In the genomic region with DNA sequence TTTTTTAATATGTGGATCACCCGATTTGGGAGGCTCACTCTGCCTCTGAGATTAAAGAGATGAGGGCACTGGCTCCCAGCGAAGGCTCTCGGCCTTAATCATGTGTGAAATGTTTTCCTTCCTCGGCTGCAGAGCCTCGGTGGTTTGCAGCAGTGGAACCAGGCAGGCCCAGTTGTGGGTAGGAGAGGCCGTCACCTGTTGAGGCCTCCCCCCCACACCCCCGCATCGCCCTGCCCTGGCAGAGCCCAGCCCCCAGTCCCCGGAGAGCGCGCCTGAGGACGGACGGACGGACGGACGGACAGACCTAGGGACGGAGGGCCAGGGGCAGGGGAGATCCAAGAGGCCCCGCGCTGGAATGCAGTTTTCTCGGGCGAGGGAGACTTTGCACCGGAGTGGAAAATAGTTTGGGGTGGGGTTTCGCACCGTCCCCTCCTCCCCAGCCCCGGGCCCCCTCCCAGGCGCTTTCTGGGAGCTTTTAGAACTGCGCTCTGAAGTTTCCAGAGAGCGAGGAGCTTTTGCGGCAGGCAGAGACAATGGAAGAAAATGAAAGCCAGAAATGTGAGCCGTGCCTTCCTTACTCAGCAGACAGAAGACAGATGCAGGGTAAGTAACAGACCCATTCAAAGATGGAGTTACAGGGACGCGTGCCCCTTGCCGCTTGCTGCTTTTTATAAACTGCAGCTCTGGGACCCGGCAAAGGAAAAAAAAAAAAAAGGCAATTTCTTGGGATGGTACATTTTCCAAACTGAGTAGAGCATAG, we compare ENCODE assay signal across 8 cellular contexts. TPM values are rescaled to one million over a fixed set of nuclear protein-coding genes. Genes with fewer than 3 reads are reported as not detected.
DNase-seq lines count a peak whose midpoint lies in the region; ATAC-seq, FAIRE-seq and TF ChIP-seq lines count a peak whose summit lies in the region.

A gene with protein sequence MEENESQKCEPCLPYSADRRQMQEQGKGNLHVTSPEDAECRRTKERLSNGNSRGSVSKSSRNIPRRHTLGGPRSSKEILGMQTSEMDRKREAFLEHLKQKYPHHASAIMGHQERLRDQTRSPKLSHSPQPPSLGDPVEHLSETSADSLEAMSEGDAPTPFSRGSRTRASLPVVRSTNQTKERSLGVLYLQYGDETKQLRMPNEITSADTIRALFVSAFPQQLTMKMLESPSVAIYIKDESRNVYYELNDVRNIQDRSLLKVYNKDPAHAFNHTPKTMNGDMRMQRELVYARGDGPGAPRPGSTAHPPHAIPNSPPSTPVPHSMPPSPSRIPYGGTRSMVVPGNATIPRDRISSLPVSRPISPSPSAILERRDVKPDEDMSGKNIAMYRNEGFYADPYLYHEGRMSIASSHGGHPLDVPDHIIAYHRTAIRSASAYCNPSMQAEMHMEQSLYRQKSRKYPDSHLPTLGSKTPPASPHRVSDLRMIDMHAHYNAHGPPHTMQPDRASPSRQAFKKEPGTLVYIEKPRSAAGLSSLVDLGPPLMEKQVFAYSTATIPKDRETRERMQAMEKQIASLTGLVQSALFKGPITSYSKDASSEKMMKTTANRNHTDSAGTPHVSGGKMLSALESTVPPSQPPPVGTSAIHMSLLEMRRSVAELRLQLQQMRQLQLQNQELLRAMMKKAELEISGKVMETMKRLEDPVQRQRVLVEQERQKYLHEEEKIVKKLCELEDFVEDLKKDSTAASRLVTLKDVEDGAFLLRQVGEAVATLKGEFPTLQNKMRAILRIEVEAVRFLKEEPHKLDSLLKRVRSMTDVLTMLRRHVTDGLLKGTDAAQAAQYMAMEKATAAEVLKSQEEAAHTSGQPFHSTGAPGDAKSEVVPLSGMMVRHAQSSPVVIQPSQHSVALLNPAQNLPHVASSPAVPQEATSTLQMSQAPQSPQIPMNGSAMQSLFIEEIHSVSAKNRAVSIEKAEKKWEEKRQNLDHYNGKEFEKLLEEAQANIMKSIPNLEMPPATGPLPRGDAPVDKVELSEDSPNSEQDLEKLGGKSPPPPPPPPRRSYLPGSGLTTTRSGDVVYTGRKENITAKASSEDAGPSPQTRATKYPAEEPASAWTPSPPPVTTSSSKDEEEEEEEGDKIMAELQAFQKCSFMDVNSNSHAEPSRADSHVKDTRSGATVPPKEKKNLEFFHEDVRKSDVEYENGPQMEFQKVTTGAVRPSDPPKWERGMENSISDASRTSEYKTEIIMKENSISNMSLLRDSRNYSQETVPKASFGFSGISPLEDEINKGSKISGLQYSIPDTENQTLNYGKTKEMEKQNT (N-terminal part only) (plus strand): TSS at position 478 of the 760 bp plus-strand sequence. CDS start 56 bp downstream, at position 534.

- H4K20me1 ChIP-seq in PC-3 (ENCODE audit: low read length): no peaks in the 10 kb centered on the region

- intact Hi-C loops in PC-3 (cut with micrococcal nuclease): loop anchor here (2.0 to 5.0 kb wide), 2 partner anchors 136 to 308 kb away; no protein-coding TSS in a partner anchor

- H3K9me2 ChIP-seq in PC-3 (replicated peaks; ENCODE audit: low read length): no peaks in the 10 kb centered on the region

- H3K36me3 Mint-ChIP-seq in endodermal cell (ENCODE audit: low read depth): peaks cover 5% of the 10 kb centered on the region

- H3K27me3 ChIP-seq in PC-3 (ENCODE audit: low read length) (no peaks in the 10 kb centered on the region), endodermal cell (ENCODE audit: control insufficient read depth, insufficient read depth, low read length, poor library complexity, severe bottlenecking) (no peaks in the 10 kb centered on the region)

- peak within 1 kb of the TSS; percentile 83 for H3K4me3 Mint-ChIP-seq in endodermal cell

- TF ChIP-seq CTCF in PC-3 (conservative IDR thresholded peaks at IDR 0.05; ENCODE audit: low read depth, low read length) (no peak), endodermal cell (conservative IDR thresholded peaks at IDR 0.05) (no peak)

- DNase-seq in DMS 273 treated with DMSO at 0.1 percent for 48 hours (lab: John Stamatoyannopoulos, UW) (peak; percentile 8), PC-3 (peak; percentile 38), endodermal cell (peak; percentile 89), urothelium cell line (ENCODE audit: low spot score) (peak; percentile 31), NCI-H128 (lab: John Stamatoyannopoulos, UW; ENCODE audit: unreplicated experiment) (no peak), amniotic stem cell (lab: John Stamatoyannopoulos, UW) (no peak)

- H3K4me1 ChIP-seq in PC-3 (ENCODE audit: insufficient read depth, low read length): peaks cover 33% of the 10 kb centered on the region
- peaks cover 11% of the 10 kb centered on the region for H3K4me1 ChIP-seq in endodermal cell (ENCODE audit: control insufficient read depth, insufficient read depth, low read length)
- peaks cover 18% of the 10 kb centered on the region for H3K4me1 ChIP-seq in mesodermal cell (ENCODE audit: control insufficient read depth, insufficient read depth, low read length, poor library complexity, severe bottlenecking)

- H3K27ac Mint-ChIP-seq in endodermal cell: peak within 1 kb of the TSS; percentile 96

- H3K9ac ChIP-seq in PC-3 (ENCODE audit: low read length): peak within 1 kb of the TSS; percentile 93
- H3K9ac ChIP-seq in endodermal cell (ENCODE audit: extremely low read depth, low read length, poor library complexity, severe bottlenecking): peak within 1 kb of the TSS; percentile 81

- CTCF ChIA-PET in PC-3 (lab: Charles Lee): interaction anchor here (0.5 to 0.6 kb wide), 2 partner anchors 11 to 151 kb away, joined by 3 to 7 read pairs; no protein-coding TSS in a partner anchor

- H3K9me3 Mint-ChIP-seq in endodermal cell: peaks cover 3% of the 10 kb centered on the region

- H3K9me3 ChIP-seq in PC-3 (ENCODE audit: low read length): no peaks in the 10 kb centered on the region
- no peaks in the 10 kb centered on the region for H3K9me3 ChIP-seq in endodermal cell (ENCODE audit: control insufficient read depth, low read length)
- no peaks in the 10 kb centered on the region for H3K9me3 ChIP-seq in mesodermal cell (ENCODE audit: control insufficient read depth, low read length)

- no peak for FAIRE-seq in urothelium cell line (lab: Jason Lieb, UNC)

- H3K79me2 ChIP-seq in PC-3 (ENCODE audit: low read length): peaks cover 28% of the 10 kb centered on the region

- ATAC-seq in GM21825 (IDR thresholded peaks at IDR 0.05; ENCODE audit: unreplicated experiment) (peak; percentile 21), PC-3 (peak; percentile 58)

- H3K4me2 ChIP-seq in PC-3 (ENCODE audit: low read length): peak within 1 kb of the TSS; percentile 87

- H3K36me3 ChIP-seq in PC-3 (ENCODE audit: low read depth, low read length) (no peaks in the 10 kb centered on the region), endodermal cell (ENCODE audit: control insufficient read depth, insufficient read depth, low read length) (no peaks in the 10 kb centered on the region), mesodermal cell (ENCODE audit: control insufficient read depth, insufficient read depth, low read length) (no peaks in the 10 kb centered on the region)

- no peaks in the 10 kb centered on the region for H3F3A ChIP-seq in PC-3 (ENCODE audit: low read length, unreplicated experiment)

- H3K4me3 ChIP-seq in PC-3 (ENCODE audit: low read length) (peak within 1 kb of the TSS; percentile 68), endodermal cell (ENCODE audit: low read length) (peak within 1 kb of the TSS; percentile 95), mesodermal cell (ENCODE audit: extremely low read depth, insufficient read depth, low read length, poor library complexity, severe bottlenecking) (peak within 1 kb of the TSS; percentile 43)

- H3K27ac ChIP-seq in PC-3 (ENCODE audit: low read length): peak within 1 kb of the TSS; percentile 98
- H3K27ac ChIP-seq in endodermal cell (ENCODE audit: low read depth, low read length): peak within 1 kb of the TSS; percentile 93
- peak within 1 kb of the TSS; percentile 96 for H3K27ac ChIP-seq in mesodermal cell (ENCODE audit: low read depth, low read length, severe bottlenecking)

- WGBS in endodermal cell (ENCODE audit: insufficient coverage in 1 of 2, insufficient read length in 1 of 2), 2 experiments: 1% methylated on average over 9 to 34 of the region's 34 CpGs
- WGBS in mesodermal cell (ENCODE audit: insufficient coverage in 2 of 2), 2 experiments: 2 to 3% methylated on average over 17 to 20 of the region's 34 CpGs

- POLR2A ChIA-PET in PC-3 (lab: Charles Lee; ENCODE audit: unreplicated experiment): interaction anchor here (0.5 to 0.8 kb wide), 2 partner anchors 85 to 872 kb away, joined by 4 to 5 read pairs; no protein-coding TSS in a partner anchor

- peak within 1 kb of the TSS; percentile 51 for H2AFZ ChIP-seq in PC-3 (ENCODE audit: low read length)

- TSS peak; percentile 70 for BruUV-seq in PC-3 (replicated peaks; lab: Mats Ljungman, UMichigan)

- H3K27me3 Mint-ChIP-seq in endodermal cell (ENCODE audit: insufficient read depth): no peaks in the 10 kb centered on the region

- H3K4me1 Mint-ChIP-seq in endodermal cell: peaks cover 47% of the 10 kb centered on the region

RNA-seq across cellular contexts. Expression of the gene that starts here (rescaled TPM):
- total RNA-seq in PC-3 (2014; rRNA removed) (14.2 and 16.0 TPM in 2 replicates), endodermal cell (10 to 100 TPM; 25.4 to 27.2 TPM)
- polyA plus RNA-seq in endodermal cell (2013, experiment 1 of 2): 9.4 TPM
- 10.4 TPM for polyA plus RNA-seq in endodermal cell (2013, experiment 2 of 2)
- polyA plus RNA-seq in mesodermal cell (2013, experiment 1 of 2): 8.4 TPM
- polyA plus RNA-seq in mesodermal cell (2013, experiment 2 of 2): 7.4 TPM

Comparison
In these comparisons a context has a peak if more than half of its experiments do, and no peak if none do; other contexts are left out.
1. DNase-seq: peak in DMS 273 treated with DMSO at 0.1 percent for 48 hours (single experiment), PC-3 (single experiment), endodermal cell (single experiment) and urothelium cell line (single experiment); none in NCI-H128 (single experiment) and amniotic stem cell (single experiment).
2. H3K4me3 ChIP-seq: peak in every context shown above with its lines; median percentile 95 in endodermal cell; 68 in PC-3; 43 in mesodermal cell.
3. Peak in every context shown above with its lines, with median percentiles within 50 percentile points of each other: H3K27ac ChIP-seq.